In genomic region chr1:206513312-206514111, GRCh38 we compare ENCODE assay signal across 11 cellular contexts. TPM values are rescaled to one million over a fixed set of nuclear protein-coding genes. Genes with fewer than 3 reads are reported as not detected.
DNase-seq lines count a peak whose midpoint lies in the region; ATAC-seq and TF ChIP-seq lines count a peak whose summit lies in the region.
"Had no signal": no experiment of that assay in that cellular context is flagged by ENCODE, and none has a peak within 500 bp of the region (broad histone marks: within the 10 kb centered on the region; RNA-seq: fewer than 3 reads in every experiment).

No MANE protein-coding gene starts in this region.

- no peak overlapping the region for H3K4me3 Mint-ChIP-seq in activated CD4-positive, alpha-beta memory T cell treated with anti-CD3 and anti-CD28 coated beads, Interleukin-2, amount 10 ng/mL, durations not matched to agents 7 days and 5 days
- no peak overlapping the region for H3K4me3 Mint-ChIP-seq in endothelial cell (ENCODE audit: unreplicated experiment)

- no peaks in the 10 kb centered on the region for H3K9me3 ChIP-seq in BLaER1 treated with 17β-estradiol and CSF1 and Interleukin-3, amounts not matched to agents 10 nM and 100 nM (replicated peaks in 1 of 11)
- no peaks in the 10 kb centered on the region for H3K9me3 ChIP-seq in PC-3 (ENCODE audit: low read length)

- H3K27ac Mint-ChIP-seq in activated CD4-positive, alpha-beta memory T cell treated with anti-CD3 and anti-CD28 coated beads, Interleukin-2, amount 10 ng/mL, durations not matched to agents 7 days and 5 days: no peak overlapping the region
- no peak overlapping the region for H3K27ac Mint-ChIP-seq in endothelial cell (ENCODE audit: unreplicated experiment)

- intact Hi-C loops in PC-3 (cut with micrococcal nuclease) (loop anchor here (1.0 kb wide), 1 partner anchor 44 kb away; no protein-coding TSS in a partner anchor), sciatic nerve (cut with DNase I) (no loop called here)

- peak overlapping the region in 2 of 11 experiments; percentile 15 to 24; a peak in 3 of 22 replicates for H3K27ac ChIP-seq in BLaER1 treated with 17β-estradiol and CSF1 and Interleukin-3, amounts not matched to agents 10 nM and 100 nM
- peak overlapping the region; percentile 78 for H3K27ac ChIP-seq in PC-3 (ENCODE audit: low read length)

- H3F3A ChIP-seq in PC-3 (ENCODE audit: low read length, unreplicated experiment): peaks cover 4% of the 10 kb centered on the region

- no TSS peak for BruUV-seq in PC-3 (replicated peaks; lab: Mats Ljungman, UMichigan)

- CTCF ChIA-PET in PC-3 (lab: Charles Lee): interaction anchor here (0.5 to 0.6 kb wide), 3 partner anchors 31 to 70 kb away, joined by 3 read pairs; no protein-coding TSS in a partner anchor
- CTCF ChIA-PET in activated CD4-positive, alpha-beta memory T cell treated with anti-CD3 and anti-CD28 coated beads, Interleukin-2, amount 10 ng/mL, durations not matched to agents 7 days and 5 days (lab: Charles Lee): no interaction called here

- no peaks in the 10 kb centered on the region for H3K9me2 ChIP-seq in PC-3 (replicated peaks; ENCODE audit: low read length)

- H3K4me1 Mint-ChIP-seq in activated CD4-positive, alpha-beta memory T cell treated with anti-CD3 and anti-CD28 coated beads, Interleukin-2, amount 10 ng/mL, durations not matched to agents 7 days and 5 days: peaks cover 9% of the 10 kb centered on the region
- peaks cover 4% of the 10 kb centered on the region for H3K4me1 Mint-ChIP-seq in endothelial cell (ENCODE audit: unreplicated experiment)

- ATAC-seq in PC-3: peak; percentile 93
- ATAC-seq in sciatic nerve: peak; percentile 91
- no peak for ATAC-seq in HG02623 (IDR thresholded peaks at IDR 0.05; ENCODE audit: unreplicated experiment)
- ATAC-seq in activated CD4-positive, CD25-positive, alpha-beta regulatory T cell treated with anti-CD3 and anti-CD28 coated beads, Interleukin-2, amount 50 U/mL, for 24 hours: no peak

- peak; percentile 98 for DNase-seq in PC-3
- peak; percentile 89 for DNase-seq in fibroblast of the conjunctiva (ENCODE audit: low read depth)
- peak; percentile 89 for DNase-seq in sciatic nerve (ENCODE audit: low spot score)
- no peak for DNase-seq in activated CD4-positive, alpha-beta memory T cell treated with anti-CD3 and anti-CD28 coated beads, Interleukin-2, amount 10 ng/mL, durations not matched to agents 7 days and 5 days
- DNase-seq in endothelial cell (ENCODE audit: low spot score): no peak
- DNase-seq: activated CD8-positive, alpha-beta memory T cell treated with anti-CD3 and anti-CD28 coated beads, Interleukin-2, amount 50 U/mL, for 48 hours; DND-41; SIG-M5 had no signal

- H3K27me3 Mint-ChIP-seq in activated CD4-positive, alpha-beta memory T cell treated with anti-CD3 and anti-CD28 coated beads, Interleukin-2, amount 10 ng/mL, durations not matched to agents 7 days and 5 days: peaks cover 26% of the 10 kb centered on the region
- H3K27me3 Mint-ChIP-seq in endothelial cell (ENCODE audit: unreplicated experiment): peaks cover 14% of the 10 kb centered on the region

- peak overlapping the region; percentile 66 to 100 (median 98) for H3K4me2 ChIP-seq in BLaER1 treated with 17β-estradiol and CSF1 and Interleukin-3, amounts not matched to agents 10 nM and 100 nM
- peak overlapping the region; percentile 77 for H3K4me2 ChIP-seq in PC-3 (ENCODE audit: low read length)

- H3K27me3 ChIP-seq in BLaER1 treated with 17β-estradiol and CSF1 and Interleukin-3, amounts not matched to agents 10 nM and 100 nM: peaks cover 3 to 50% (median 14%) of the 10 kb centered on the region in 11 experiments; a peak in 18 of 22 replicates
- no peaks in the 10 kb centered on the region for H3K27me3 ChIP-seq in PC-3 (ENCODE audit: low read length)

- H3K36me3 Mint-ChIP-seq in activated CD4-positive, alpha-beta memory T cell treated with anti-CD3 and anti-CD28 coated beads, Interleukin-2, amount 10 ng/mL, durations not matched to agents 7 days and 5 days (ENCODE audit: low read depth): no peaks in the 10 kb centered on the region
- no peaks in the 10 kb centered on the region for H3K36me3 Mint-ChIP-seq in endothelial cell (ENCODE audit: low read depth, unreplicated experiment)

- peaks cover 0 to 3% (median 0%) of the 10 kb centered on the region in 11 experiments; a peak in 1 of 22 replicates for H3K36me3 ChIP-seq in BLaER1 treated with 17β-estradiol and CSF1 and Interleukin-3, amounts not matched to agents 10 nM and 100 nM
- no peaks in the 10 kb centered on the region for H3K36me3 ChIP-seq in PC-3 (ENCODE audit: low read depth, low read length)

- no peaks in the 10 kb centered on the region for H3K9me3 Mint-ChIP-seq in activated CD4-positive, alpha-beta memory T cell treated with anti-CD3 and anti-CD28 coated beads, Interleukin-2, amount 10 ng/mL, durations not matched to agents 7 days and 5 days
- no peaks in the 10 kb centered on the region for H3K9me3 Mint-ChIP-seq in endothelial cell (ENCODE audit: unreplicated experiment)

- H3K9ac ChIP-seq in BLaER1 treated with 17β-estradiol and CSF1 and Interleukin-3, amounts not matched to agents 10 nM and 100 nM: peak overlapping the region in 4 of 11 experiments; percentile 22 to 68 (median 39); a peak in 4 of 22 replicates
- peak overlapping the region; percentile 37 for H3K9ac ChIP-seq in PC-3 (ENCODE audit: low read length)

- no peak for TF ChIP-seq CTCF in PC-3 (conservative IDR thresholded peaks at IDR 0.05; ENCODE audit: low read depth, low read length)
- TF ChIP-seq CTCF in endothelial cell (IDR thresholded peaks at IDR 0.05; ENCODE audit: unreplicated experiment): no peak

- POLR2A ChIA-PET in PC-3 (lab: Charles Lee; ENCODE audit: unreplicated experiment): interaction anchor here (0.6 kb wide), 1 partner anchor 17 kb away, joined by 3 read pairs; no protein-coding TSS in a partner anchor
- POLR2A ChIA-PET in activated CD4-positive, alpha-beta memory T cell treated with anti-CD3 and anti-CD28 coated beads, Interleukin-2, amount 10 ng/mL, durations not matched to agents 7 days and 5 days (lab: Charles Lee): no interaction called here

- peak overlapping the region; percentile 65 for H2AFZ ChIP-seq in PC-3 (ENCODE audit: low read length)

- H4K20me1 ChIP-seq in BLaER1 treated with 17β-estradiol and CSF1 and Interleukin-3, amounts not matched to agents 10 nM and 100 nM: peaks cover 0 to 70% (median 15%) of the 10 kb centered on the region in 11 experiments; a peak in 11 of 22 replicates
- no peaks in the 10 kb centered on the region for H4K20me1 ChIP-seq in PC-3 (ENCODE audit: low read length)

- no peak overlapping the region for H3K4me3 ChIP-seq in BLaER1 treated with 17β-estradiol and CSF1 and Interleukin-3, amounts not matched to agents 10 nM and 100 nM
- H3K4me3 ChIP-seq in PC-3 (ENCODE audit: low read length): peak overlapping the region; percentile 28; the same call in 1 of the 2 replicates

- no peaks in the 10 kb centered on the region for H3K79me2 ChIP-seq in PC-3 (ENCODE audit: low read length)

- H3K4me1 ChIP-seq in BLaER1 treated with 17β-estradiol and CSF1 and Interleukin-3, amounts not matched to agents 10 nM and 100 nM: peaks cover 74 to 96% (median 95%) of the 10 kb centered on the region in 10 experiments
- peaks cover 38% of the 10 kb centered on the region for H3K4me1 ChIP-seq in PC-3 (ENCODE audit: insufficient read depth, low read length)

RNA-seq across cellular contexts. Expression of gene RASSF5, which starts 6.2 kb away (rescaled TPM):
- total RNA-seq in PC-3 (2014; rRNA removed) (15.5 and 16.0 TPM in 2 replicates), sciatic nerve (53.0 TPM), endothelial cell (ENCODE audit: unreplicated experiment) (1.2 TPM)
- 100 to 1,000 TPM; 213 to 216 TPM for total RNA-seq in activated CD4-positive, alpha-beta memory T cell treated with anti-CD3 and anti-CD28 coated beads, Interleukin-2, amount 10 ng/mL, durations not matched to agents 7 days and 5 days

RNA-seq across cellular contexts. Expression of gene IKBKE, which starts 43.2 kb away (rescaled TPM):
- total RNA-seq in PC-3 (2014; rRNA removed): 27.0 and 28.3 TPM in 2 replicates
- total RNA-seq in sciatic nerve: 4.1 TPM
- 10 to 100 TPM; 61.8 to 63.6 TPM for total RNA-seq in activated CD4-positive, alpha-beta memory T cell treated with anti-CD3 and anti-CD28 coated beads, Interleukin-2, amount 10 ng/mL, durations not matched to agents 7 days and 5 days
- total RNA-seq in endothelial cell (ENCODE audit: unreplicated experiment): 20.9 TPM

Comparison
In these comparisons a context has a peak if more than half of its experiments do, and no peak if none do; other contexts are left out.
1. ATAC-seq: peak in PC-3 (single experiment) and sciatic nerve (single experiment); none in HG02623 (single experiment) and activated CD4-positive, CD25-positive, alpha-beta regulatory T cell treated with anti-CD3 and anti-CD28 coated beads, Interleukin-2, amount 50 U/mL, for 24 hours (0 of 2).
2. DNase-seq: peak in PC-3 (single experiment), fibroblast of the conjunctiva (single experiment) and sciatic nerve (single experiment); none in activated CD4-positive, alpha-beta memory T cell treated with anti-CD3 and anti-CD28 coated beads, Interleukin-2, amount 10 ng/mL, durations not matched to agents 7 days and 5 days (single experiment) and endothelial cell (single experiment).